ENCODE assay signal across 1 cellular context in the genomic region with DNA sequence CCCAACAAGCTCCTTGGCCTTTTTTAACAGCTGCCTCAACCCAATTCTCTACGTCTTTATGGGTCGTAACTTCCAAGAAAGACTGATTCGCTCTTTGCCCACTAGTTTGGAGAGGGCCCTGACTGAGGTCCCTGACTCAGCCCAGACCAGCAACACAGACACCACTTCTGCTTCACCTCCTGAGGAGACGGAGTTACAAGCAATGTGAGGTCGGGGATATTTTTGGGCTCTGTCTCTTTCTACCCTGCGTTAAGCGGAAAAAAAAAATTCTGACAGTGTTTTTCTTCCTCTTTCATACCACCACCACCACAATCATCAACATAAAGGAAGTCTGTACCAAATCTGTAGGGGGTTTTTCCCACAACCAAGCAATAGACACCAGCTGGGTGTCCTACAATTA.
TF ChIP-seq lines count a peak whose summit lies in the region.

No MANE protein-coding gene starts in this region.

TF ChIP-seq in HepG2, 621 proteins besides CTCF, POLR2A, EP300 and RAD21:
- TF ChIP-seq ZNF577 (CRISPR knock-in tag; IDR thresholded peaks at IDR 0.05; ENCODE audit: borderline replicate concordance, low read depth) = no peak
- TF ChIP-seq, protein P1, sequence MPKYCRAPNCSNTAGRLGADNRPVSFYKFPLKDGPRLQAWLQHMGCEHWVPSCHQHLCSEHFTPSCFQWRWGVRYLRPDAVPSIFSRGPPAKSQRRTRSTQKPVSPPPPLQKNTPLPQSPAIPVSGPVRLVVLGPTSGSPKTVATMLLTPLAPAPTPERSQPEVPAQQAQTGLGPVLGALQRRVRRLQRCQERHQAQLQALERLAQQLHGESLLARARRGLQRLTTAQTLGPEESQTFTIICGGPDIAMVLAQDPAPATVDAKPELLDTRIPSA (CRISPR knock-in tag; IDR thresholded peaks at IDR 0.05; ENCODE audit: borderline replicate concordance) = no peak
- no peak for TF ChIP-seq ZNF879 (CRISPR knock-in tag; IDR thresholded peaks at IDR 0.05)
- TF ChIP-seq, protein P2, sequence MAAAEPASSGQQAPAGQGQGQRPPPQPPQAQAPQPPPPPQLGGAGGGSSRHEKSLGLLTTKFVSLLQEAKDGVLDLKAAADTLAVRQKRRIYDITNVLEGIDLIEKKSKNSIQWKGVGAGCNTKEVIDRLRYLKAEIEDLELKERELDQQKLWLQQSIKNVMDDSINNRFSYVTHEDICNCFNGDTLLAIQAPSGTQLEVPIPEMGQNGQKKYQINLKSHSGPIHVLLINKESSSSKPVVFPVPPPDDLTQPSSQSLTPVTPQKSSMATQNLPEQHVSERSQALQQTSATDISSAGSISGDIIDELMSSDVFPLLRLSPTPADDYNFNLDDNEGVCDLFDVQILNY (CRISPR knock-in tag; conservative IDR thresholded peaks at IDR 0.05) = no peak
